Comparison of ENCODE assay signal across 8 cellular contexts in the genomic region with DNA sequence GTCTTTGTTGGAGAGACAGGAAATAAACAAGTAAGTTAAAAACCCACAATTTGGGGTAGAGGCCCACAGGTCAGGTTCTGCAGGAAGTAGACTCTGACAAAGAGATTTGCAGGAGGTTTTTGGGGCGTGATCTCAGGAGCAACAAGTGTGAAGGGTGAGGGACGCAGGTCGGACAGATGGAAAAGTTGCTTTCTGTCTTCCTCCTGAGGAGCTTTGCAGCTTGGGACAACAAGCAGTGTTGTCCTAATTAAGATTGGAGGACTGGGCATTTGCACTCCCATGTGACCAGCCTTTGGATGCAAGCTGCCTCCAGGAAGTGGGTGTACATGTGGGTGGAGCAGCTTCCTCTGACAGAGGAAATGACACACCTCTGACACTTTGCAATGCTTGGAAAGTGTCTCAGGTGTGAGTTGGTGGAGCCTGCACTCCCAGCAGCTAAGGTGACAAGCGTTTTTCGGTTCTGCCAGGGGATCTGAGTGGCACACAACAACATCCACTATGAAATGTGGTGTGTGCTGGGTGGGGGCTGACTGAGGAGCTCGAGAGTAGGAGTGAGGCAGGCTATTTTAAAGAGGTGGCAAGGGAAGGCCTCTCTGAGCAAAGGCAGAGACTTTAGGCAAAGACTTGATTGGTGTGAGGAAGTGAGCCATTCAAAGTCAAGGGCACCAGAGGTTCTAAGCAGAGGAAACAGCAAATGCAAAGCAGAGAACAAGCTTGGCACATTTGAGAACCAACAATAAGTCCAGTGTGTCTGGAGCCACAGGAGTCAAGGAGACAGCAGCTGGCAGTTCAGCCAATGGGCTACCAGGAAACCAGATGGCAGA.
DNase-seq lines count a peak whose midpoint lies in the region; ATAC-seq and TF ChIP-seq lines count a peak whose summit lies in the region.

No MANE protein-coding gene starts in this region.

- no peak overlapping the region for H3K4me2 ChIP-seq in osteoblast (ENCODE audit: insufficient read depth, low read length)

- H3K27me3 ChIP-seq in esophagus muscularis mucosa (no peaks in the 10 kb centered on the region), osteoblast (ENCODE audit: insufficient read depth, low read length) (peaks cover 5% of the 10 kb centered on the region)

- intact Hi-C loops in activated CD4-positive, alpha-beta memory T cell treated with anti-CD3 and anti-CD28 coated beads for 36 hours (cut with micrococcal nuclease), result loop anchor here (1.0 to 10.0 kb wide), 6 partner anchors 20 to 436 kb away; a partner anchor contains a TSS
- intact Hi-C loops in esophagus muscularis mucosa (cut with DNase I), result no loop called here

- TF ChIP-seq CTCF in esophagus muscularis mucosa (IDR thresholded peaks at IDR 0.05) (no peak), GM13977 (IDR thresholded peaks at IDR 0.05; ENCODE audit: extremely low read depth, insufficient read depth, missing control alignments) (no peak), osteoblast (IDR thresholded peaks at IDR 0.05; ENCODE audit: extremely low read depth, low read depth, low read length) (no peak)

- POLR2A ChIA-PET in activated CD4-positive, alpha-beta memory T cell treated with anti-CD3 and anti-CD28 coated beads for 36 hours (lab: Charles Lee), result interaction anchor here (0.8 to 1.4 kb wide), 2 partner anchors 10 to 435 kb away, joined by 3 to 6 read pairs; a partner anchor contains a TSS

- H3K4me3 ChIP-seq in esophagus muscularis mucosa (no peak overlapping the region), osteoblast (ENCODE audit: insufficient read depth, low read length) (no peak overlapping the region)

- no peak for TF ChIP-seq POLR2A in esophagus muscularis mucosa (IDR thresholded peaks at IDR 0.05; ENCODE audit: low read depth)

- peak overlapping the region; percentile 72 for H3K4me3 Mint-ChIP-seq in activated CD4-positive, alpha-beta memory T cell treated with anti-CD3 and anti-CD28 coated beads for 36 hours

- H3K4me1 ChIP-seq in esophagus muscularis mucosa (peaks cover 4 to 23% (median 20%) of the 10 kb centered on the region in 4 donors), osteoblast (ENCODE audit: insufficient read depth, low read length) (peaks cover 2% of the 10 kb centered on the region)

- peak; percentile 56 for ATAC-seq in HG02759 (IDR thresholded peaks at IDR 0.05; ENCODE audit: unreplicated experiment)

- no peaks in the 10 kb centered on the region for H3K36me3 ChIP-seq in esophagus muscularis mucosa
- no peaks in the 10 kb centered on the region for H3K36me3 ChIP-seq in osteoblast (ENCODE audit: insufficient read depth, low read length)

- H2AFZ ChIP-seq in osteoblast (ENCODE audit: low read length), result no peak overlapping the region

- H3K27me3 Mint-ChIP-seq in activated CD4-positive, alpha-beta memory T cell treated with anti-CD3 and anti-CD28 coated beads for 36 hours, result no peaks in the 10 kb centered on the region

- no peak for TF ChIP-seq EP300 in esophagus muscularis mucosa (IDR thresholded peaks at IDR 0.05)

- H4K20me1 ChIP-seq in osteoblast (ENCODE audit: insufficient read depth, low read length), result no peaks in the 10 kb centered on the region

- H3K36me3 Mint-ChIP-seq in activated CD4-positive, alpha-beta memory T cell treated with anti-CD3 and anti-CD28 coated beads for 36 hours, result peaks cover 4% of the 10 kb centered on the region

- peaks cover 88% of the 10 kb centered on the region for H3K4me1 Mint-ChIP-seq in activated CD4-positive, alpha-beta memory T cell treated with anti-CD3 and anti-CD28 coated beads for 36 hours (ENCODE audit: low read depth)

- CTCF ChIA-PET in activated CD4-positive, alpha-beta memory T cell treated with anti-CD3 and anti-CD28 coated beads for 36 hours (lab: Charles Lee), result no interaction called here

- DNase-seq in 8988T (peak; percentile 17), esophagus muscularis mucosa (ENCODE audit: extremely low spot score) (peak; percentile 87), NCI-H2171 treated with DMSO at 0.1 percent for 48 hours (lab: John Stamatoyannopoulos, UW) (no peak), GM13977 (ENCODE audit: low spot score) (no peak), osteoblast (ENCODE audit: insufficient read length, low spot score, missing footprints) (no peak)
- peak; percentile 89 for DNase-seq in activated CD4-positive, alpha-beta memory T cell treated with anti-CD3 and anti-CD28 coated beads for 36 hours
- DNase-seq in stimulated activated CD8-positive, alpha-beta memory T cell treated with anti-CD3 and anti-CD28 coated beads, Interleukin-12 subunit alpha, Interleukin-12 subunit beta, amount 100 ng/mL, for 1 hour (ENCODE audit: low read depth), result peak; percentile 52

- peak overlapping the region; percentile 97 for H3K27ac Mint-ChIP-seq in activated CD4-positive, alpha-beta memory T cell treated with anti-CD3 and anti-CD28 coated beads for 36 hours

- in situ Hi-C loops in GM13977 (cut with MboI; ENCODE audit: low pct_unique_long_range_greater_than_20kb, low sequenced_read_pairs, unreplicated experiment), result no loop called here

- H3K27ac ChIP-seq in esophagus muscularis mucosa (replicated peaks in 1 of 4) (no peak overlapping the region), osteoblast (ENCODE audit: low read depth, low read length) (no peak overlapping the region)

- H3K79me2 ChIP-seq in osteoblast (ENCODE audit: insufficient read depth, low read length), result no peaks in the 10 kb centered on the region

- WGBS in esophagus muscularis mucosa, result 84% methylated on average over 6 of the region's 6 CpGs

- no peaks in the 10 kb centered on the region for H3K9me3 Mint-ChIP-seq in activated CD4-positive, alpha-beta memory T cell treated with anti-CD3 and anti-CD28 coated beads for 36 hours

- no peaks in the 10 kb centered on the region for H3K9me3 ChIP-seq in esophagus muscularis mucosa
- H3K9me3 ChIP-seq in osteoblast (ENCODE audit: low read depth, low read length), result no peaks in the 10 kb centered on the region

Comparison
In these comparisons a context has a peak if more than half of its experiments do, and no peak if none do; other contexts are left out.
1. DNase-seq: peak in 8988T (single experiment), activated CD4-positive, alpha-beta memory T cell treated with anti-CD3 and anti-CD28 coated beads for 36 hours (single experiment), esophagus muscularis mucosa (single experiment) and stimulated activated CD8-positive, alpha-beta memory T cell treated with anti-CD3 and anti-CD28 coated beads, Interleukin-12 subunit alpha, Interleukin-12 subunit beta, amount 100 ng/mL, for 1 hour (single experiment); none in NCI-H2171 treated with DMSO at 0.1 percent for 48 hours (single experiment), GM13977 (single experiment) and osteoblast (single experiment).